ENCODE assay signal across 26 cellular contexts in the genomic region with DNA sequence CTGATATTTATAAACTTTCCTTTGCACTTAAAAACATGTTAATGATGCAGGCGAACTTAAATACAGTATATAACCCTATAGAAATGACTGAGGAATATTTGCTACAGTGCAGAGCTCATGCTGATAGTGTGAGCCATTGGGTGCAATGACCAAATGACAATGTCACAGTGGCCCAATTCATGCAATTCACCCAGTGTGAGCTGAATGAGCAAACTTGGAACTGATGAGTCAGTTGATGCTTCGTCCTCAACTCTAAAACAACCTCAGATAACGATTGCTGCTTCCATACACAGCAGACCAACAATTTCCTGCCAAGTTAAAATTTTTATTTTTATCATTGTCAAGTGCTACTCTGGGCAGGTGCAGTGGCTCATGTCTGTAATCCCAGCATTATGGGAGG. TPM values are rescaled to one million over a fixed set of nuclear protein-coding genes. Genes with fewer than 3 reads are reported as not detected.
A peak's percentile ranks its signal among the peaks of the same experiment; 100 is the strongest.
DNase-seq lines count a peak whose midpoint lies in the region; ATAC-seq, FAIRE-seq and TF ChIP-seq lines count a peak whose summit lies in the region.
"Had no signal": no experiment of that assay in that cellular context is flagged by ENCODE, and none has a peak within 500 bp of the region (broad histone marks: within the 10 kb centered on the region; RNA-seq: fewer than 3 reads in every experiment).

No MANE protein-coding gene starts in this region.

- BruUV-seq in GM12878 (replicated peaks; lab: Mats Ljungman, UMichigan): no TSS peak

- peaks cover 95% of the 10 kb centered on the region for H3K36me3 ChIP-seq in DND-41 (ENCODE audit: insufficient read depth, low read length)
- peaks cover 9 to 28% of the 10 kb centered on the region in 2 experiments for H3K36me3 ChIP-seq in GM12878 (ENCODE audit: control insufficient read depth in 2 of 2, insufficient read depth in 2 of 2, low read length in 1 of 2)
- H3K36me3 ChIP-seq: SJCRH30 had no signal

- no peak for TF ChIP-seq RAD21 in GM12878 (IDR thresholded peaks at IDR 0.05; ENCODE audit: insufficient read depth, low read depth, low read length)

- intact Hi-C loops in activated CD8-positive, alpha-beta T cell treated with anti-CD3 and anti-CD28 coated beads for 36 hours (cut with micrococcal nuclease): no loop called here
- intact Hi-C loops in GM12878 (cut with micrococcal nuclease; ENCODE audit: unreplicated experiment): no loop called here

- no peak overlapping the region for H3K4me3 Mint-ChIP-seq in activated CD8-positive, alpha-beta T cell treated with anti-CD3 and anti-CD28 coated beads for 36 hours

- no peaks in the 10 kb centered on the region for H3K4me1 ChIP-seq in DND-41 (ENCODE audit: insufficient read depth, low read length)
- H3K4me1 ChIP-seq in GM12878 (ENCODE audit: control insufficient read depth, insufficient read depth, low read length): peaks cover 4% of the 10 kb centered on the region; the same call in 1 of the 2 replicates
- H3K4me1 ChIP-seq: body of pancreas, right lobe of liver, SJCRH30, thyroid gland had no signal

- H3K27ac Mint-ChIP-seq in activated CD8-positive, alpha-beta T cell treated with anti-CD3 and anti-CD28 coated beads for 36 hours: peak overlapping the region; percentile 61

- DNase-seq in activated CD4-positive, alpha-beta T cell treated with anti-CD3 and anti-CD28 coated beads for 48 hours: peak; percentile 29
- DNase-seq in activated CD4-positive, alpha-beta T cell treated with anti-CD3 and anti-CD28 coated beads for 4 hours: no peak
- no peak for DNase-seq in DND-41
- peak; percentile 51 for DNase-seq in activated CD8-positive, alpha-beta T cell treated with anti-CD3 and anti-CD28 coated beads for 36 hours
- DNase-seq in GM12878 (ENCODE audit: low read depth, low spot score): no peak
- DNase-seq in SHP77 (lab: John Stamatoyannopoulos, UW): no peak
- no peak for DNase-seq in cerebellar nuclear complex (lab: John Stamatoyannopoulos, UW)
- no peak for DNase-seq in 8988T
- DNase-seq: body of pancreas; CD4-positive, alpha-beta memory T cell; EL; hypothalamus; mesenchymal stem cell; NCI-H1105; NCI-H187 treated with DMSO at 0.1 percent for 48 hours; NCI-H345; posterior cingulate gyrus; right lobe of liver; SJCRH30; stimulated activated CD4-positive, alpha-beta T cell treated with anti-CD3 and anti-CD28 coated beads, Interleukin-12 subunit alpha, Interleukin-12 subunit beta, amount 100 ng/mL, for 4 hours; stomach; thyroid gland had no signal

- H3K4me3 ChIP-seq in DND-41 (ENCODE audit: low read depth in 1 of 2, low read length in 2 of 2) (no peak overlapping the region), GM12878 (no peak overlapping the region)
- H3K4me3 ChIP-seq: A549, body of pancreas, right lobe of liver, SJCRH30, stomach, thyroid gland had no signal

- H3K4me1 Mint-ChIP-seq in activated CD8-positive, alpha-beta T cell treated with anti-CD3 and anti-CD28 coated beads for 36 hours (ENCODE audit: low read depth): peaks cover 64% of the 10 kb centered on the region

- POLR2A ChIA-PET in activated CD8-positive, alpha-beta T cell treated with anti-CD3 and anti-CD28 coated beads for 36 hours (lab: Charles Lee): interaction anchor here (2.2 kb wide), 1 partner anchor 13 kb away, joined by 5 read pairs; a partner anchor contains a TSS
- POLR2A ChIA-PET in GM12878 (lab: Charles Lee): no interaction called here

- TF ChIP-seq CTCF in DND-41 (IDR thresholded peaks at IDR 0.05; ENCODE audit: borderline replicate concordance, extremely low read depth, low read length, poor library complexity, severe bottlenecking): no peak
- no peak for TF ChIP-seq CTCF in activated CD8-positive, alpha-beta T cell treated with anti-CD3 and anti-CD28 coated beads for 36 hours (IDR thresholded peaks at IDR 0.05)
- no peak for TF ChIP-seq CTCF in GM12878 (IDR thresholded peaks at IDR 0.05 in 2 of 3, conservative IDR thresholded peaks at IDR 0.05 in 1 of 3; ENCODE audit: control insufficient read depth in 2 of 3, extremely low read depth in 1 of 3, insufficient read depth in 1 of 3, low read depth in 3 of 3, low read length in 3 of 3)

- H3K27me3 ChIP-seq in DND-41 (ENCODE audit: insufficient read depth, low read length, poor library complexity) (no peaks in the 10 kb centered on the region), GM12878 (replicated peaks in 1 of 2; ENCODE audit: control insufficient read depth in 2 of 2, insufficient read depth in 2 of 2, low read length in 1 of 2) (no peaks in the 10 kb centered on the region)
- H3K27me3 ChIP-seq: body of pancreas, right lobe of liver, SJCRH30, stomach, thyroid gland had no signal

- H3K4me2 ChIP-seq in DND-41 (ENCODE audit: insufficient read depth, low read length): no peak overlapping the region
- no peak overlapping the region for H3K4me2 ChIP-seq in GM12878 (ENCODE audit: control insufficient read depth, insufficient read depth)
- H3K4me2 ChIP-seq: A549 had no signal

- no peaks in the 10 kb centered on the region for H3K9me3 Mint-ChIP-seq in activated CD8-positive, alpha-beta T cell treated with anti-CD3 and anti-CD28 coated beads for 36 hours

- CTCF ChIA-PET in activated CD8-positive, alpha-beta T cell treated with anti-CD3 and anti-CD28 coated beads for 36 hours (lab: Charles Lee): no interaction called here
- CTCF ChIA-PET in GM12878 (lab: Yijun Ruan, JAX): interaction anchor here (1.9 kb wide), 1 partner anchor 27 kb away, joined by 5 read pairs; no protein-coding TSS in a partner anchor

- no peak for TF ChIP-seq POLR2A in GM12878 (IDR thresholded peaks at IDR 0.05; ENCODE audit: low read depth, low read length)

- H3K36me3 Mint-ChIP-seq in activated CD8-positive, alpha-beta T cell treated with anti-CD3 and anti-CD28 coated beads for 36 hours (ENCODE audit: low read depth): peaks cover 77% of the 10 kb centered on the region

- ATAC-seq in DND-41 (ENCODE audit: insufficient read depth, low read depth) (no peak), GM12878 (no peak)
- peak; percentile 67 for ATAC-seq in activated CD8-positive, alpha-beta T cell treated with anti-CD3 and anti-CD28 coated beads for 36 hours
- ATAC-seq: A549, body of pancreas, right lobe of liver had no signal

- RAD21 ChIA-PET in GM12878 (lab: Charles Lee; ENCODE audit: unreplicated experiment): no interaction called here

- H2AFZ ChIP-seq in DND-41 (ENCODE audit: low read depth, low read length) (no peak overlapping the region), GM12878 (ENCODE audit: control insufficient read depth, low read depth, low read length) (no peak overlapping the region)

- H3K79me2 ChIP-seq in DND-41 (ENCODE audit: insufficient read depth, low read length): 0 out of 2 replicates have a peak, but pooled peaks cover 2% of the 10 kb centered on the region
- H3K79me2 ChIP-seq in GM12878 (ENCODE audit: control insufficient read depth, insufficient read depth, low read length): no peaks in the 10 kb centered on the region

- no peak for TF ChIP-seq EP300 in GM12878 (IDR thresholded peaks at IDR 0.05; ENCODE audit: borderline replicate concordance in 1 of 2, control insufficient read depth in 1 of 2, low read depth in 2 of 2, low read length in 2 of 2)

- H3K9me3 ChIP-seq in DND-41 (ENCODE audit: insufficient read depth, low read length, severe bottlenecking): no peaks in the 10 kb centered on the region
- no peaks in the 10 kb centered on the region for H3K9me3 ChIP-seq in GM12878 (replicated peaks; ENCODE audit: control insufficient read depth, insufficient read depth, low read length)
- H3K9me3 ChIP-seq: A549, body of pancreas, right lobe of liver, SJCRH30, stomach, thyroid gland had no signal

- H3K27ac ChIP-seq in DND-41 (ENCODE audit: low read length): 0 out of 2 replicates have a peak overlapping the region, but pooled peaks have one; percentile 11
- H3K27ac ChIP-seq in GM12878 (ENCODE audit: control insufficient read depth, insufficient read depth): no peak overlapping the region
- H3K27ac ChIP-seq: A549, body of pancreas, right lobe of liver, SJCRH30, stomach, thyroid gland had no signal

- H3K27me3 Mint-ChIP-seq in activated CD8-positive, alpha-beta T cell treated with anti-CD3 and anti-CD28 coated beads for 36 hours: no peaks in the 10 kb centered on the region
- H3K27me3 Mint-ChIP-seq: CD4-positive, alpha-beta memory T cell had no signal

- SMC1A ChIA-PET in GM12878 (lab: Charles Lee; ENCODE audit: uncharacterized antibody, unreplicated experiment): interaction anchor here (2.1 kb wide), 1 partner anchor 13 kb away, joined by 5 read pairs; no protein-coding TSS in a partner anchor

- no peak for FAIRE-seq in GM12878 (lab: Jason Lieb, UNC)
- FAIRE-seq: A549, endothelial cell of umbilical vein, GM12891, RCC 7860 had no signal

- WGBS in GM12878 (ENCODE audit: insufficient coverage, insufficient replicate concordance, low lambda C conversion rate, missing lambda C conversion rate): 46% methylated on average over 3 of the region's 3 CpGs

- in situ Hi-C loops in GM12878 (cut with MboI): no loop called here

- H4K20me1 ChIP-seq in DND-41 (ENCODE audit: insufficient read depth, low read length) (peaks cover 20% of the 10 kb centered on the region), GM12878 (ENCODE audit: control insufficient read depth, insufficient read depth) (no peaks in the 10 kb centered on the region)

- H3K9ac ChIP-seq in DND-41 (ENCODE audit: low read depth, low read length) (no peak overlapping the region), GM12878 (ENCODE audit: control insufficient read depth, insufficient read depth, low read length) (no peak overlapping the region)

TF ChIP-seq in GM12878, 131 proteins besides CTCF, POLR2A, EP300 and RAD21 (continues in another document):
- TF ChIP-seq POU2F2 (IDR thresholded peaks at IDR 0.05; ENCODE audit: borderline replicate concordance, low read depth, low read length): no peak

RNA-seq across cellular contexts. Expression of a gene that starts 12.1 kb away (rescaled TPM):
- total RNA-seq in activated CD8-positive, alpha-beta T cell treated with anti-CD3 and anti-CD28 coated beads for 36 hours: 10 to 100 TPM; 19.9 TPM
- 74.5 and 88.6 TPM in 2 replicates for total RNA-seq in GM12878 (2013; cell fraction: nucleolus; rRNA removed)
- total RNA-seq in GM12878 (2014; rRNA removed) (4.7 and 4.8 TPM in 2 replicates), GM12878 (2014; rRNA removed; fragmentation: Illumina TruSeq; extraction: Trizol) (4.5 and 6.6 TPM in 2 replicates), GM12878 (2021) (10.5 and 10.6 TPM in 2 replicates)
- 3.5 TPM for polyA plus RNA-seq in GM12878 (2011; ENCODE audit: low read depth)
- polyA plus RNA-seq in GM12878 (2011; rRNA removed) (16.3 and 19.9 TPM in 2 replicates), GM12878 (2014; fragmentation: Illumina TruSeq; extraction: Trizol) (5.1 and 5.4 TPM in 2 replicates), GM12878 (2014; fragmentation: Nextera tagmentation; extraction: Ambion mirVana) (under 1 TPM; 0.09 to 0.18 TPM), GM12878 (2014; rRNA removed) (10.8 and 11.5 TPM in 2 replicates), GM12878 (2016; fragmentation: Nextera tagmentation; extraction: Ambion mirVana) (1 to 10 TPM; 4.6 to 5.2 TPM)
- 19.2 and 20.8 TPM in 2 replicates for polyA plus RNA-seq in GM12878 (2011; cell fraction: cytosol; rRNA removed)
- 10.6 and 10.9 TPM in 2 replicates for polyA plus RNA-seq in GM12878 (2011; cell fraction: nucleus; rRNA removed)
- polyA plus RNA-seq in GM12878 (2012): 3.4 and 6.4 TPM in 2 replicates
- polyA minus RNA-seq in GM12878 (2011; rRNA and poly(A)+ RNA removed): 8.2 and 11.6 TPM in 2 replicates
- 11.1 and 11.6 TPM in 2 replicates for polyA minus RNA-seq in GM12878 (2011; cell fraction: cytosol; rRNA and poly(A)+ RNA removed)
- 4.8 and 5.5 TPM in 2 replicates for polyA minus RNA-seq in GM12878 (2011; cell fraction: nucleus; rRNA and poly(A)+ RNA removed)

Comparison
In these comparisons a context has a peak if more than half of its experiments do, and no peak if none do; other contexts are left out.
1. DNase-seq: peak in activated CD4-positive, alpha-beta T cell treated with anti-CD3 and anti-CD28 coated beads for 48 hours (single experiment) and activated CD8-positive, alpha-beta T cell treated with anti-CD3 and anti-CD28 coated beads for 36 hours (single experiment); none in activated CD4-positive, alpha-beta T cell treated with anti-CD3 and anti-CD28 coated beads for 4 hours (0 of 2), DND-41 (single experiment), GM12878 (single experiment), SHP77 (0 of 2), cerebellar nuclear complex (0 of 2) and 8988T (single experiment).